24 cellular contexts compared by ENCODE assay signal in genomic region chr1:58264462-58264861, GRCh38.
"Had no signal": no experiment of that assay in that cellular context is flagged by ENCODE, and none has a peak within 500 bp of the region (broad histone marks: within the 10 kb centered on the region; RNA-seq: fewer than 3 reads in every experiment).

No MANE protein-coding gene starts in this region.

- H3K36me3 ChIP-seq: SJSA1 had no signal

- FAIRE-seq: RCC 7860 had no signal

- H3K9me3 ChIP-seq: SJSA1 had no signal

- DNase-seq: Karpas-422, KG1, NCI-H1092, NCI-H1105 treated with DMSO at 0.1 percent for 48 hours, NCI-H1417 treated with DMSO at 0.1 percent for 48 hours, NCI-H146, NCI-H1694 treated with DMSO at 0.1 percent for 48 hours, NCI-H1930, NCI-H2081, NCI-H2171, NCI-H226, NCI-H446, NCI-H510A, NCI-H524 treated with DMSO at 0.1 percent for 48 hours, NCI-H69, NCI-H774, Right ventricle myocardium superior, RPMI8226, SIG-M5, SW 1271, T-cell had no signal

- ATAC-seq: T-cell had no signal

- H3K27ac ChIP-seq: SJSA1, SK-N-MC had no signal

- H3K4me3 ChIP-seq: SJSA1, SK-N-MC had no signal

- H3K27me3 ChIP-seq: SJSA1 had no signal

- H3K4me1 ChIP-seq: SJSA1 had no signal
